8 cellular contexts compared by ENCODE assay signal in genomic region chr10:77837248-77837924, GRCh38.
DNase-seq lines count a peak whose midpoint lies in the region; ATAC-seq, FAIRE-seq and TF ChIP-seq lines count a peak whose summit lies in the region.

No MANE protein-coding gene starts in this region.

- FAIRE-seq in RCC 7860 (lab: Jason Lieb, UNC) = no peak

- ATAC-seq in GM19043 (IDR thresholded peaks at IDR 0.05; ENCODE audit: low read depth, unreplicated experiment) (peak; percentile 70), HG03175 (IDR thresholded peaks at IDR 0.05; ENCODE audit: unreplicated experiment) (peak; percentile 89)

- peak; percentile 16 for TF ChIP-seq CTCF in foreskin fibroblast (IDR thresholded peaks at IDR 0.05; ENCODE audit: low read depth, low read length)

- H3K4me3 ChIP-seq in foreskin fibroblast (ENCODE audit: low read depth in 1 of 2, low read length in 2 of 2) = no peak overlapping the region

- peak; percentile 16 to 22 for DNase-seq in AML-193 (lab: John Stamatoyannopoulos, UW)
- DNase-seq in NCI-H524 (lab: John Stamatoyannopoulos, UW) = peak; percentile 72 to 86
- peak; percentile 33 for DNase-seq in activated CD8-positive, alpha-beta memory T cell treated with anti-CD3 and anti-CD28 coated beads, Interleukin-2, amount 50 U/mL, for 1 hour (ENCODE audit: extremely low read depth)
- DNase-seq in foreskin fibroblast = peak; percentile 48 to 70
- peak; percentile 68 for DNase-seq in stimulated activated CD4-positive, alpha-beta T cell treated with anti-CD3 and anti-CD28 coated beads, Interleukin-4, amount 100 ng/mL, for 24 hours
- no peak for DNase-seq in RCC 7860 (ENCODE audit: low spot score)
